8 cellular contexts compared by ENCODE assay signal in genomic region chr10:58268454-58268945, GRCh38. TPM values are rescaled to one million over a fixed set of nuclear protein-coding genes. Genes with fewer than 3 reads are reported as not detected.
DNase-seq lines count a peak whose midpoint lies in the region; ATAC-seq and TF ChIP-seq lines count a peak whose summit lies in the region.

No MANE protein-coding gene starts in this region.

- H3K27me3 Mint-ChIP-seq in activated T-cell treated with anti-CD3 and anti-CD28 coated beads, Interleukin-2, amount 50 U/mL, for 4 hours (ENCODE audit: low read depth), result no peaks in the 10 kb centered on the region

- peak overlapping the region; percentile 97 for H3K4me3 Mint-ChIP-seq in activated T-cell treated with anti-CD3 and anti-CD28 coated beads, Interleukin-2, amount 50 U/mL, for 4 hours

- DNase-seq in activated T-cell treated with anti-CD3 and anti-CD28 coated beads, Interleukin-2, amount 50 U/mL, for 4 hours, result no peak
- no peak for DNase-seq in activated T-cell treated with anti-CD3 and anti-CD28 coated beads, Interleukin-2, amount 50 U/mL, for 1 hour
- DNase-seq in astrocyte of the spinal cord (ENCODE audit: low read depth, low spot score), result no peak
- DNase-seq in lung (ENCODE audit: low spot score), result no peak
- no peak for DNase-seq in stimulated activated CD4-positive, alpha-beta T cell treated with anti-CD3 and anti-CD28 coated beads, Interleukin-2, amount 100 ng/mL, for 24 hours
- no peak for DNase-seq in NCI-H2196 (lab: John Stamatoyannopoulos, UW; ENCODE audit: unreplicated experiment)
- no peak for DNase-seq in activated effector memory CD4-positive, alpha-beta T cell treated with anti-CD3 and anti-CD28 coated beads, Interleukin-2, amount 50 U/mL, for 16 hours

- ATAC-seq in activated T-cell treated with anti-CD3 and anti-CD28 coated beads, Interleukin-2, amount 50 U/mL, for 4 hours, result no peak
- ATAC-seq in HG03460 (IDR thresholded peaks at IDR 0.05; ENCODE audit: unreplicated experiment) (peak; percentile 0), lung (ENCODE audit: insufficient read depth, low FRiP score) (no peak)

- H3K36me3 ChIP-seq in lung (ENCODE audit: control insufficient read depth in 2 of 2, insufficient read depth in 2 of 2, low read length in 2 of 2), result no peaks in the 10 kb centered on the region

- in situ Hi-C loops in astrocyte of the spinal cord (cut with HindIII; ENCODE audit: low sequenced_read_pairs), result no loop called here

- H3K27ac ChIP-seq in lung (ENCODE audit: low read depth in 1 of 2, low read length in 1 of 2), result peak overlapping the region; percentile 82 to 100

- H3K9me3 Mint-ChIP-seq in activated T-cell treated with anti-CD3 and anti-CD28 coated beads, Interleukin-2, amount 50 U/mL, for 4 hours, result no peaks in the 10 kb centered on the region

- H3K4me3 ChIP-seq in astrocyte of the spinal cord (ENCODE audit: low read depth, low read length) (peak overlapping the region; percentile 84), lung (peak overlapping the region; percentile 81)

- TF ChIP-seq CTCF in astrocyte of the spinal cord (IDR thresholded peaks at IDR 0.05; ENCODE audit: low read depth, low read length), result no peak
- TF ChIP-seq CTCF in lung (IDR thresholded peaks at IDR 0.05; ENCODE audit: control extremely low read depth, extremely low read depth), result no peak

- peaks cover 43% of the 10 kb centered on the region for H3K4me1 Mint-ChIP-seq in activated T-cell treated with anti-CD3 and anti-CD28 coated beads, Interleukin-2, amount 50 U/mL, for 4 hours (ENCODE audit: low read depth)

- peaks cover 0 to 7% of the 10 kb centered on the region in 2 donors for H3K4me1 ChIP-seq in lung (ENCODE audit: control insufficient read depth in 2 of 2, insufficient read depth in 2 of 2, low read length in 2 of 2)

- H3K36me3 Mint-ChIP-seq in activated T-cell treated with anti-CD3 and anti-CD28 coated beads, Interleukin-2, amount 50 U/mL, for 4 hours (ENCODE audit: insufficient read depth), result peaks cover 2% of the 10 kb centered on the region

- WGBS in lung, 2 donors, result 0% methylated on average over 13 of the region's 13 CpGs

- H3K27me3 ChIP-seq in lung (ENCODE audit: control insufficient read depth, insufficient read depth), result no peaks in the 10 kb centered on the region

- peaks cover 0 to 2% of the 10 kb centered on the region in 2 donors for H3K9me3 ChIP-seq in lung (ENCODE audit: control insufficient read depth in 2 of 2, insufficient read depth in 1 of 2, low read length in 1 of 2)

RNA-seq across cellular contexts. Expression of gene CISD1, which starts 0.5 kb away (rescaled TPM):
- total RNA-seq in activated T-cell treated with anti-CD3 and anti-CD28 coated beads, Interleukin-2, amount 50 U/mL, for 4 hours, result 10 to 100 TPM; 61.4 to 76.7 (median 74.0) TPM
- total RNA-seq in lung, result 10 to 100 TPM; 10.3 to 20.3 TPM
- polyA plus RNA-seq in lung, result 10 to 100 TPM; 12.9 to 24.1 TPM

RNA-seq across cellular contexts. Expression of gene IPMK, which starts 0.8 kb away (rescaled TPM):
- 1 to 10 TPM; 7.5 to 8.8 (median 7.8) TPM for total RNA-seq in activated T-cell treated with anti-CD3 and anti-CD28 coated beads, Interleukin-2, amount 50 U/mL, for 4 hours
- total RNA-seq in lung, result 10 to 100 TPM in 1 of 2 donors, 1 to 10 TPM in 1; 5.5 to 16.7 TPM
- polyA plus RNA-seq in lung, result 1 to 10 TPM; 2.6 to 4.6 TPM
